In the genomic region with DNA sequence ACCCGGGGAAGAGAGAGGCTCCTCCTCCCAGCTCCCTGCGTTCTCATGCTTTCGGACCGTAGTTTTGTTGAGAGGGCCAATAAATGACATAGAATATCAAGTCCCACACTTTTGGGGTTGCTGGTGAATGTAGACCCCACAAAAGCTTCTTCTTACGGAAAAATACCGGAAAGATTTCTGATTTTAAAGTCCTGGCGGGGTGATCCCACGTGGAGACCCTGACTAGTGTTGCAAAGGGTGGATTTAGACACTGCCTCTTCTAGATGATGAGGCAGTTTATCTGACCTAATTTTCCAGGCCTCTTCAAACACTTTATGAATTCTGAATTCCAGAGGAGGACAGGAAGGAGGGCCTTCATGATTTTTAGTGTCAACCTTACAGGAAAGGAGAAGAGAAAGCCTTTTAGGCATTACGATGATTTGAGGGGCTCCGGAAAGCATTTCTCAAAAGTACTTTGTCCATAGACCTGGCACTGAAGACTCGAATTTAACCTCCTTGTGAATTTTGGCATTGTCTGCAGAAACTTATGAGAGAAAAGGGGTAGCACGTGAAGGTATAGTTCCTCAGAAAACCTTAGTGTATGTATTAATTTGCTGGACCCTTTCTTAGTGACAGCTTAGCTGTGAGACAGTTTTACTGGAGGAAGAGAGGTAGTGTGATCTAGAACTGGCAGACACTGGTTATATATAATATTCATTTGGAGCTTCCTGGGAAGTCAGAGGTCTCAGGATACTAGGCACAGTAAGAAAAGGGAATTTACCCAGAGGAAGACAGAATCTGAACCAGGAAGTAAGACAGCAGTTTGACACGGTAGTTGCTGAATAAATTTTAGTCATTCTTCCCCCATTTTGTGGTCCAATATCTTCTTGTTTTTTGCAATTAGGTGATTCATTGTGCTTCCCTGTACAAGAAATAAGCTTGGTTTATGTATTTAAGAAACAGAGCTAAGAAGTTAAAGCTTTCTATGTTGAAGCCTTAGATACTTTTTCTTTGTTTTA, we compare ENCODE assay signal across 6 cellular contexts. TPM values are rescaled to one million over a fixed set of nuclear protein-coding genes. Genes with fewer than 3 reads are reported as not detected.
DNase-seq lines count a peak whose midpoint lies in the region; ATAC-seq, FAIRE-seq and TF ChIP-seq lines count a peak whose summit lies in the region.

No MANE protein-coding gene starts in this region.

- no peaks in the 10 kb centered on the region for H3K9me3 ChIP-seq in GM12878 (replicated peaks; ENCODE audit: control insufficient read depth, insufficient read depth, low read length)

- H3K79me2 ChIP-seq in GM12878 (ENCODE audit: control insufficient read depth, insufficient read depth, low read length): peaks cover 30% of the 10 kb centered on the region

- no peak for DNase-seq in GM18507 (ENCODE audit: extremely low spot score, insufficient read length, low read depth)
- DNase-seq in GM12878 (ENCODE audit: low read depth, low spot score): no peak
- no peak for DNase-seq in SK-N-DZ (ENCODE audit: low spot score)

- no peaks in the 10 kb centered on the region for H4K20me1 ChIP-seq in GM12878 (ENCODE audit: control insufficient read depth, insufficient read depth)

- H3K4me3 ChIP-seq in GM12878: peak overlapping the region; percentile 95

- no peak for TF ChIP-seq RAD21 in GM12878 (IDR thresholded peaks at IDR 0.05; ENCODE audit: insufficient read depth, low read depth, low read length)

- H3K4me3 Mint-ChIP-seq in nephron: peak overlapping the region; percentile 94 to 95 (median 95)

- H3K27me3 ChIP-seq in GM12878 (replicated peaks in 1 of 2; ENCODE audit: control insufficient read depth in 2 of 2, insufficient read depth in 2 of 2, low read length in 1 of 2): no peaks in the 10 kb centered on the region

- SMC1A ChIA-PET in GM12878 (lab: Charles Lee; ENCODE audit: uncharacterized antibody, unreplicated experiment): interaction anchor here (0.8 to 4.4 kb wide), 7 partner anchors 8 to 129 kb away, joined by 3 to 25 read pairs (median 5); partner anchors contain the start of genes CLCC1 and TAF13

- no peak for TF ChIP-seq POLR2A in GM12878 (IDR thresholded peaks at IDR 0.05; ENCODE audit: low read depth, low read length)

- BruUV-seq in GM12878 (replicated peaks; lab: Mats Ljungman, UMichigan): TSS peak; percentile 68

- H2AFZ ChIP-seq in GM12878 (ENCODE audit: control insufficient read depth, low read depth, low read length): peak overlapping the region; percentile 97

- peaks cover 0 to 9% of the 10 kb centered on the region in 2 experiments; a peak in 3 of 4 replicates for H3K36me3 ChIP-seq in GM12878 (ENCODE audit: control insufficient read depth in 2 of 2, insufficient read depth in 2 of 2, low read length in 1 of 2)

- H3K27ac Mint-ChIP-seq in nephron: peak overlapping the region; percentile 97 to 99 (median 98)

- H3K36me3 Mint-ChIP-seq in nephron (ENCODE audit: low read depth): peaks cover 27% of the 10 kb centered on the region

- intact Hi-C loops in GM12878 (cut with micrococcal nuclease; ENCODE audit: unreplicated experiment): no loop called here

- POLR2A ChIA-PET in GM12878 (lab: Charles Lee): interaction anchor here (0.5 to 3.3 kb wide), 7 partner anchors 9 to 165 kb away, joined by 3 to 24 read pairs (median 5); partner anchors contain the start of genes SARS1, TAF13 and WDR47

- TF ChIP-seq CTCF in GM12878 (IDR thresholded peaks at IDR 0.05 in 2 of 3, conservative IDR thresholded peaks at IDR 0.05 in 1 of 3; ENCODE audit: control insufficient read depth in 2 of 3, extremely low read depth in 1 of 3, insufficient read depth in 1 of 3, low read depth in 3 of 3, low read length in 3 of 3) (no peak), nephron (IDR thresholded peaks at IDR 0.05; ENCODE audit: unreplicated experiment in 3 of 3) (no peak)

- H3K27ac ChIP-seq in GM12878 (ENCODE audit: control insufficient read depth, insufficient read depth): peak overlapping the region; percentile 91

- RAD21 ChIA-PET in GM12878 (lab: Charles Lee; ENCODE audit: unreplicated experiment): interaction anchor here (0.6 to 2.7 kb wide), 8 partner anchors 8 to 1308 kb away, joined by 3 to 19 read pairs (median 4); partner anchors contain the start of gene TAF13

- peaks cover 9% of the 10 kb centered on the region for H3K4me1 ChIP-seq in GM12878 (ENCODE audit: control insufficient read depth, insufficient read depth, low read length)

- peak overlapping the region; percentile 90 for H3K4me2 ChIP-seq in GM12878 (ENCODE audit: control insufficient read depth, insufficient read depth)

- FAIRE-seq in GM18507 (lab: Jason Lieb, UNC) (peak; percentile 45), GM12878 (lab: Jason Lieb, UNC) (no peak)

- in situ Hi-C loops in GM12878 (cut with MboI): no loop called here

- ATAC-seq in HG03469 (IDR thresholded peaks at IDR 0.05; ENCODE audit: unreplicated experiment): peak; percentile 12
- ATAC-seq in GM12878: peak; percentile 12
- no peak for ATAC-seq in HG02678 (IDR thresholded peaks at IDR 0.05; ENCODE audit: unreplicated experiment)

- no peak for TF ChIP-seq EP300 in GM12878 (IDR thresholded peaks at IDR 0.05; ENCODE audit: borderline replicate concordance in 1 of 2, control insufficient read depth in 1 of 2, low read depth in 2 of 2, low read length in 2 of 2)

- H3K27me3 Mint-ChIP-seq in nephron (ENCODE audit: low read depth): no peaks in the 10 kb centered on the region

- H3K9ac ChIP-seq in GM12878 (ENCODE audit: control insufficient read depth, insufficient read depth, low read length): peak overlapping the region; percentile 69

- no peaks in the 10 kb centered on the region for H3K9me3 Mint-ChIP-seq in nephron

- CTCF ChIA-PET in GM12878 (lab: Yijun Ruan, JAX): interaction anchor here (0.7 to 6.5 kb wide), 13 partner anchors 8 to 455 kb away, joined by 3 to 35 read pairs (median 3); partner anchors contain the start of gene TAF13

- 1% methylated on average over 13 of the region's 13 CpGs for WGBS in GM12878 (ENCODE audit: insufficient coverage, insufficient replicate concordance, low lambda C conversion rate, missing lambda C conversion rate)

- peaks cover 22% of the 10 kb centered on the region for H3K4me1 Mint-ChIP-seq in nephron

RNA-seq across cellular contexts. Expression of gene TMEM167B, which starts 0.9 kb away (rescaled TPM):
- 13.5 and 15.1 TPM in 2 replicates for total RNA-seq in GM12878 (2013; cell fraction: nucleolus; rRNA removed)
- total RNA-seq in GM12878 (2014; rRNA removed): 20.6 and 23.7 TPM in 2 replicates
- 21.8 and 22.5 TPM in 2 replicates for total RNA-seq in GM12878 (2014; rRNA removed; fragmentation: Illumina TruSeq; extraction: Trizol)
- total RNA-seq in GM12878 (2021): 26.1 and 27.1 TPM in 2 replicates
- polyA plus RNA-seq in GM12878 (2011; ENCODE audit: low read depth): 20.2 TPM
- 20.9 and 21.6 TPM in 2 replicates for polyA plus RNA-seq in GM12878 (2011; rRNA removed)
- polyA plus RNA-seq in GM12878 (2011; cell fraction: cytosol; rRNA removed): 13.0 and 14.3 TPM in 2 replicates
- 8.7 and 10.9 TPM in 2 replicates for polyA plus RNA-seq in GM12878 (2011; cell fraction: nucleus; rRNA removed)
- polyA plus RNA-seq in GM12878 (2012): 26.1 and 28.5 TPM in 2 replicates
- polyA plus RNA-seq in GM12878 (2014; fragmentation: Illumina TruSeq; extraction: Trizol): 24.5 and 26.9 TPM in 2 replicates
- polyA plus RNA-seq in GM12878 (2014; fragmentation: Nextera tagmentation; extraction: Ambion mirVana): 10 to 100 TPM; 15.6 to 24.8 TPM
- 17.0 and 17.6 TPM in 2 replicates for polyA plus RNA-seq in GM12878 (2014; rRNA removed)
- polyA plus RNA-seq in GM12878 (2016; fragmentation: Nextera tagmentation; extraction: Ambion mirVana): 10 to 100 TPM; 17.2 to 17.7 TPM
- polyA minus RNA-seq in GM12878 (2011; rRNA and poly(A)+ RNA removed): 10.5 and 10.6 TPM in 2 replicates
- 6.4 and 6.9 TPM in 2 replicates for polyA minus RNA-seq in GM12878 (2011; cell fraction: cytosol; rRNA and poly(A)+ RNA removed)
- 4.8 and 5.5 TPM in 2 replicates for polyA minus RNA-seq in GM12878 (2011; cell fraction: nucleus; rRNA and poly(A)+ RNA removed)
- polyA plus RNA-seq in SK-N-DZ (2014; cell fraction: cytosol; rRNA removed): 14.6 and 15.7 TPM in 2 replicates
- 7.7 and 8.0 TPM in 2 replicates for polyA plus RNA-seq in SK-N-DZ (2014; cell fraction: nucleus; rRNA removed)

RNA-seq across cellular contexts. Expression of gene TAF13, which starts 15.7 kb away (rescaled TPM):
- 4.6 and 5.3 TPM in 2 replicates for total RNA-seq in GM12878 (2013; cell fraction: nucleolus; rRNA removed)
- total RNA-seq in GM12878 (2014; rRNA removed): 15.5 and 18.2 TPM in 2 replicates
- total RNA-seq in GM12878 (2014; rRNA removed; fragmentation: Illumina TruSeq; extraction: Trizol): 29.7 and 30.4 TPM in 2 replicates
- 16.2 and 17.5 TPM in 2 replicates for total RNA-seq in GM12878 (2021)
- polyA plus RNA-seq in GM12878 (2011; ENCODE audit: low read depth): 18.5 TPM
- 26.3 and 43.2 TPM in 2 replicates for polyA plus RNA-seq in GM12878 (2011; rRNA removed)
- polyA plus RNA-seq in GM12878 (2011; cell fraction: cytosol; rRNA removed): 4.2 and 4.4 TPM in 2 replicates
- 1.4 and 3.1 TPM in 2 replicates for polyA plus RNA-seq in GM12878 (2011; cell fraction: nucleus; rRNA removed)
- 18.2 and 34.8 TPM in 2 replicates for polyA plus RNA-seq in GM12878 (2012)
- 30.6 and 42.8 TPM in 2 replicates for polyA plus RNA-seq in GM12878 (2014; fragmentation: Illumina TruSeq; extraction: Trizol)
- 10 to 100 TPM in 1 of 2 experiments, 1 to 10 TPM in 1; 8.1 to 14.9 TPM for polyA plus RNA-seq in GM12878 (2014; fragmentation: Nextera tagmentation; extraction: Ambion mirVana)
- 13.8 and 18.6 TPM in 2 replicates for polyA plus RNA-seq in GM12878 (2014; rRNA removed)
- 10 to 100 TPM; 17.3 to 19.8 TPM for polyA plus RNA-seq in GM12878 (2016; fragmentation: Nextera tagmentation; extraction: Ambion mirVana)
- polyA minus RNA-seq in GM12878 (2011; rRNA and poly(A)+ RNA removed): 5.9 and 12.3 TPM in 2 replicates
- polyA minus RNA-seq in GM12878 (2011; cell fraction: cytosol; rRNA and poly(A)+ RNA removed): 6.3 and 12.3 TPM in 2 replicates
- 1.7 and 1.8 TPM in 2 replicates for polyA minus RNA-seq in GM12878 (2011; cell fraction: nucleus; rRNA and poly(A)+ RNA removed)
- 23.5 and 30.8 TPM in 2 replicates for polyA plus RNA-seq in SK-N-DZ (2014; cell fraction: cytosol; rRNA removed)
- polyA plus RNA-seq in SK-N-DZ (2014; cell fraction: nucleus; rRNA removed): 2.3 and 6.4 TPM in 2 replicates

RNA-seq across cellular contexts. Expression of gene ELAPOR1, which starts 22.4 kb away (rescaled TPM):
- 0.56 and 1.3 TPM in 2 replicates for total RNA-seq in GM12878 (2013; cell fraction: nucleolus; rRNA removed)
- total RNA-seq in GM12878 (2014; rRNA removed) (0.05 TPM in 1 of 2 replicates, not detected in the other), GM12878 (2014; rRNA removed; fragmentation: Illumina TruSeq; extraction: Trizol) (0.05 and 0.18 TPM in 2 replicates), GM12878 (2021) (0.21 TPM in 1 of 2 replicates, not detected in the other)
- polyA plus RNA-seq in GM12878 (2011; ENCODE audit: low read depth): not detected
- polyA plus RNA-seq in GM12878 (2011; rRNA removed) (1.2 and 2.1 TPM in 2 replicates), GM12878 (2014; fragmentation: Illumina TruSeq; extraction: Trizol) (0.07 and 0.10 TPM in 2 replicates), GM12878 (2014; fragmentation: Nextera tagmentation; extraction: Ambion mirVana) (under 1 TPM; 0.04 to 0.24 TPM), GM12878 (2014; rRNA removed) (0.05 and 0.06 TPM in 2 replicates), GM12878 (2016; fragmentation: Nextera tagmentation; extraction: Ambion mirVana) (under 1 TPM in 1 of 2 experiments, not detected in 1; 0.47 TPM)
- 2.2 and 2.8 TPM in 2 replicates for polyA plus RNA-seq in GM12878 (2011; cell fraction: cytosol; rRNA removed)
- polyA plus RNA-seq in GM12878 (2011; cell fraction: nucleus; rRNA removed): 4.0 and 5.8 TPM in 2 replicates
- 0.08 TPM in 1 of 2 replicates, not detected in the other for polyA plus RNA-seq in GM12878 (2012)
- 2.7 and 3.7 TPM in 2 replicates for polyA minus RNA-seq in GM12878 (2011; rRNA and poly(A)+ RNA removed)
- polyA minus RNA-seq in GM12878 (2011; cell fraction: cytosol; rRNA and poly(A)+ RNA removed): 1.0 and 1.7 TPM in 2 replicates
- 1.1 and 1.3 TPM in 2 replicates for polyA minus RNA-seq in GM12878 (2011; cell fraction: nucleus; rRNA and poly(A)+ RNA removed)
- 7.3 and 15.2 TPM in 2 replicates for polyA plus RNA-seq in SK-N-DZ (2014; cell fraction: cytosol; rRNA removed)
- 5.7 and 19.4 TPM in 2 replicates for polyA plus RNA-seq in SK-N-DZ (2014; cell fraction: nucleus; rRNA removed)

RNA-seq across cellular contexts. Expression of gene WDR47, which starts 49.6 kb away (rescaled TPM):
- 14.5 and 14.9 TPM in 2 replicates for total RNA-seq in GM12878 (2013; cell fraction: nucleolus; rRNA removed)
- total RNA-seq in GM12878 (2014; rRNA removed) (5.3 and 6.0 TPM in 2 replicates), GM12878 (2014; rRNA removed; fragmentation: Illumina TruSeq; extraction: Trizol) (5.9 TPM in 2 replicates), GM12878 (2021) (8.3 TPM in 2 replicates)
- 2.0 TPM for polyA plus RNA-seq in GM12878 (2011; ENCODE audit: low read depth)
- polyA plus RNA-seq in GM12878 (2011; rRNA removed) (9.7 and 12.7 TPM in 2 replicates), GM12878 (2014; fragmentation: Illumina TruSeq; extraction: Trizol) (5.8 and 6.8 TPM in 2 replicates), GM12878 (2014; fragmentation: Nextera tagmentation; extraction: Ambion mirVana) (1 to 10 TPM; 2.4 TPM), GM12878 (2014; rRNA removed) (3.7 and 4.5 TPM in 2 replicates), GM12878 (2016; fragmentation: Nextera tagmentation; extraction: Ambion mirVana) (1 to 10 TPM; 7.1 to 9.1 TPM)
- 3.9 and 4.4 TPM in 2 replicates for polyA plus RNA-seq in GM12878 (2011; cell fraction: cytosol; rRNA removed)
- polyA plus RNA-seq in GM12878 (2011; cell fraction: nucleus; rRNA removed): 5.6 and 6.5 TPM in 2 replicates
- polyA plus RNA-seq in GM12878 (2012): 2.3 and 2.9 TPM in 2 replicates
- 9.4 and 12.0 TPM in 2 replicates for polyA minus RNA-seq in GM12878 (2011; rRNA and poly(A)+ RNA removed)
- polyA minus RNA-seq in GM12878 (2011; cell fraction: cytosol; rRNA and poly(A)+ RNA removed): 2.7 and 3.5 TPM in 2 replicates
- 3.9 and 5.9 TPM in 2 replicates for polyA minus RNA-seq in GM12878 (2011; cell fraction: nucleus; rRNA and poly(A)+ RNA removed)
- polyA plus RNA-seq in SK-N-DZ (2014; cell fraction: cytosol; rRNA removed): 13.0 and 15.5 TPM in 2 replicates
- 8.2 and 8.7 TPM in 2 replicates for polyA plus RNA-seq in SK-N-DZ (2014; cell fraction: nucleus; rRNA removed)
